11 cellular contexts compared by ENCODE assay signal in the genomic region with DNA sequence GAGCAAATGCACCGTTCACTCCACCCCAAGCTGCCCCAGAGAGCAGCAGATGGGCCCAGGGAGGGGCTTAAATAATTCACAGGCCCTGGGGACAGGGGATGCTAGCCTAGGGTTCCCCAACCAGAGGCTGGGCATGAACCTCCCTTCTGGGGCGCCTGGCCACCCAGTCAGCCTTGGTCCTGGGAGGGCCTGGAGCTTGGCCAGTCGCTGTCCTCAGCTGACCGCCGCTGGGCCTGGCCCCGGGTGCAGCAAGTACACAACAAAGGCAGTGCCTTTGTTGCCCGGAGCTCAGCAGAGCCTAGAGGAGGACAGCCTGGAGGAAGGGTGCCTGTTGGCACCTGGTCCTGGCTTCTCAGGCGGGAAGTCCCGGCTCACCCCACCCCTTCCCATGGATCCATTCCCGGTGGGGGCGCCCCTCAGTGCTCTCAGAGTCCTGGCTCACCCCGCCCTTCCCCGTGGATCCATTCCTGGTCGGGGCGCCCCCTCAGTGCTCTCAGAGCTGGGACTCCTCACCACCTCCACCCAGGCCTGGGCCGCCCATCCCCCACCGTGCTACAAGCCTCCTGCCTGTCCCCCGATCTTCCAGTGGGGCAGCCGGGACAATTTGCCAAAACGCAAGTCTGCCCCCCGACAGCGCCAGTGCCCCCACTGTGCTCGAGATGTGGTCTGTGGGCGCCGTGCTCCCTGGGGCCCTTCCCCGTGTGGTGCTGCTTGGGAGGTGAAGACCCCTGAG. TPM values are rescaled to one million over a fixed set of nuclear protein-coding genes. Genes with fewer than 3 reads are reported as not detected.
DNase-seq lines count a peak whose midpoint lies in the region; ATAC-seq and TF ChIP-seq lines count a peak whose summit lies in the region.
"Had no signal": no experiment of that assay in that cellular context is flagged by ENCODE, and none has a peak within 500 bp of the region (broad histone marks: within the 10 kb centered on the region; RNA-seq: fewer than 3 reads in every experiment).

No MANE protein-coding gene starts in this region.

- intact Hi-C loops in CD8-positive, alpha-beta T cell (cut with DNase I, micrococcal nuclease): no loop called here

- CTCF ChIA-PET in CD8-positive, alpha-beta T cell (lab: Charles Lee): interaction anchor here (0.6 kb wide), 1 partner anchor 334 kb away, joined by 3 read pairs; no protein-coding TSS in a partner anchor

- peak; percentile 31 for DNase-seq in HK-2 (ENCODE audit: unreplicated experiment)
- DNase-seq in anterior cingulate cortex (lab: John Stamatoyannopoulos, UW): peak in 47 of 58 donors; percentile 18 to 91 (median 64)
- peak; percentile 64 for DNase-seq in inferior parietal cortex (ENCODE audit: extremely low spot score)
- no peak for DNase-seq in cerebellar cortex (ENCODE audit: low spot score)
- DNase-seq in CD8-positive, alpha-beta T cell: no peak
- DNase-seq: NCI-H226, Right ventricle myocardium superior had no signal

- TF ChIP-seq CTCF in CD8-positive, alpha-beta T cell (IDR thresholded peaks at IDR 0.05): no peak

- no peak overlapping the region for H3K4me3 ChIP-seq in CD8-positive, alpha-beta T cell (ENCODE audit: low read depth, low read length)
- H3K4me3 ChIP-seq: coronary artery had no signal

- no peak overlapping the region for H3K4me3 Mint-ChIP-seq in CD8-positive, alpha-beta T cell
- H3K4me3 Mint-ChIP-seq: activated naive CD8-positive, alpha-beta T cell had no signal

- no peaks in the 10 kb centered on the region for H3K9me3 Mint-ChIP-seq in CD8-positive, alpha-beta T cell

- H3K36me3 ChIP-seq in CD8-positive, alpha-beta T cell (ENCODE audit: insufficient read depth, low read length): no peaks in the 10 kb centered on the region

- no peaks in the 10 kb centered on the region for H3K4me1 Mint-ChIP-seq in CD8-positive, alpha-beta T cell (ENCODE audit: low read depth)

- no peaks in the 10 kb centered on the region for H3K36me3 Mint-ChIP-seq in CD8-positive, alpha-beta T cell
- H3K36me3 Mint-ChIP-seq: activated naive CD8-positive, alpha-beta T cell had no signal

- ATAC-seq in GM18511 (IDR thresholded peaks at IDR 0.05; ENCODE audit: unreplicated experiment): no peak
- ATAC-seq in CD8-positive, alpha-beta T cell: no peak

- H3K27me3 ChIP-seq in CD8-positive, alpha-beta T cell (ENCODE audit: insufficient read depth, low read length): no peaks in the 10 kb centered on the region

- no peaks in the 10 kb centered on the region for H3K4me1 ChIP-seq in CD8-positive, alpha-beta T cell (ENCODE audit: insufficient read depth, low read length)

- no peaks in the 10 kb centered on the region for H3K27me3 Mint-ChIP-seq in CD8-positive, alpha-beta T cell (ENCODE audit: low read depth)
- H3K27me3 Mint-ChIP-seq: activated naive CD8-positive, alpha-beta T cell had no signal

- H3K9me3 ChIP-seq in CD8-positive, alpha-beta T cell (ENCODE audit: low read length): no peaks in the 10 kb centered on the region

- no peak overlapping the region for H3K27ac Mint-ChIP-seq in CD8-positive, alpha-beta T cell
- H3K27ac Mint-ChIP-seq: activated naive CD8-positive, alpha-beta T cell had no signal

- POLR2A ChIA-PET in CD8-positive, alpha-beta T cell (lab: Charles Lee): no interaction called here

- H3K27ac ChIP-seq in temporal lobe (ENCODE audit: low read depth, low read length): peak overlapping the region; percentile 94
- no peak overlapping the region for H3K27ac ChIP-seq in CD8-positive, alpha-beta T cell (ENCODE audit: low read depth, low read length)
- H3K27ac ChIP-seq: coronary artery had no signal

RNA-seq across cellular contexts. Expression of a gene that starts 23.3 kb away (rescaled TPM):
- 9.1 TPM for total RNA-seq in temporal lobe
- total RNA-seq in CD8-positive, alpha-beta T cell: 10 to 100 TPM; 17.9 to 19.1 TPM

RNA-seq across cellular contexts. Expression of a gene that starts 40.4 kb away (rescaled TPM):
- 14.0 TPM for total RNA-seq in temporal lobe
- total RNA-seq in CD8-positive, alpha-beta T cell: 10 to 100 TPM; 11.6 to 11.8 TPM

Comparison
In these comparisons a context has a peak if more than half of its experiments do, and no peak if none do; other contexts are left out.
1. DNase-seq: peak in HK-2 (single experiment), anterior cingulate cortex (47 of 58) and inferior parietal cortex (single experiment); none in cerebellar cortex (single experiment) and CD8-positive, alpha-beta T cell (0 of 7).